8 cellular contexts compared by ENCODE assay signal in the genomic region with DNA sequence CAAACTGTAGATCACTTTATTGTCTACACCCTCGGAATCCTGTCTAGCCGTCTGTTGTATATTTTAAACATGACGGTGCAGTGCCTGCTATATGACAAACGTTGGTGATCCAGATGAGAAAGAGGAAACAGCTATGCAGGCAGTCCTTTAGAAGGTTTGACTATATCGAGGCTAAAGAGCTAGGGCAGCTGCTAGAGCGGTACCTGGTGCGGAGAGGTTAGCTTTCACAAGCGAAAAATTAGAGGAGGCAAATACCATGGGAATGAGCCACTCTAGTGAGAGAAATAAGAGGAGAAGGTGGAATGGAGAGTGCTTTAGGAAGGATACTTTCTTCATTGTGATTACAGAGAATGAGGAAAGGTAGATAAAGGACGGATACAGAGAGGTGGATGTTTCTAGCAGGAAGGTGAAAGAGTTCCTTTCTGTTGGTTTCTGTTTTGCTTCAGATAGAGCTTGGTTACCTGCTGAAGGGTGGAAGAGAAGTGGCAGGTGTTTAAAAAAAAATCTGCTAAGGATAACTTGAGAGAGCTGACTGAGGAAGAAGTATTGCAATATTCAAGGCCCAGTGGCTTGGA. TPM values are rescaled to one million over a fixed set of nuclear protein-coding genes. Genes with fewer than 3 reads are reported as not detected.
A peak's percentile ranks its signal among the peaks of the same experiment; 100 is the strongest.
DNase-seq lines count a peak whose midpoint lies in the region; ATAC-seq and TF ChIP-seq lines count a peak whose summit lies in the region.

No MANE protein-coding gene starts in this region.

- DNase-seq in GM10248 (ENCODE audit: extremely low spot score) (peak; percentile 11), WERI-Rb-1 (no peak), fibroblast of villous mesenchyme (ENCODE audit: low read depth) (no peak), prostate gland (ENCODE audit: low spot score) (peak; percentile 7), hippocampal formation (lab: John Stamatoyannopoulos, UW) (no peak)

- H3K27me3 ChIP-seq in WERI-Rb-1 (ENCODE audit: insufficient read depth, low read depth, severe bottlenecking) = no peaks in the 10 kb centered on the region
- H3K27me3 ChIP-seq in prostate gland (replicated peaks; ENCODE audit: insufficient read depth) = no peaks in the 10 kb centered on the region

- POLR2A ChIA-PET in GM10248 (lab: Yijun Ruan, JAX) = interaction anchor here (1.1 kb wide), 1 partner anchor 346 kb away, joined by 3 read pairs; no protein-coding TSS in a partner anchor

- H3K27ac ChIP-seq in WERI-Rb-1 = peak overlapping the region; percentile 94
- peak overlapping the region; percentile 97 to 99 for H3K27ac ChIP-seq in prostate gland

- CTCF ChIA-PET in GM10248 (lab: Yijun Ruan, JAX) = interaction anchor here (1.0 to 2.0 kb wide), 4 partner anchors 15 to 123 kb away, joined by 4 to 10 read pairs (median 4); no protein-coding TSS in a partner anchor

- intact Hi-C loops in prostate gland (cut with DNase I) = no loop called here

- H3K36me3 ChIP-seq in WERI-Rb-1 = peaks cover 4% of the 10 kb centered on the region; the same call in 1 of the 2 replicates
- no peaks in the 10 kb centered on the region for H3K36me3 ChIP-seq in prostate gland

- peak; percentile 5 for ATAC-seq in HG03439 (IDR thresholded peaks at IDR 0.05; ENCODE audit: unreplicated experiment)
- no peak for ATAC-seq in GM18858 (IDR thresholded peaks at IDR 0.05; ENCODE audit: unreplicated experiment)
- no peak for ATAC-seq in HG02870 (IDR thresholded peaks at IDR 0.05; ENCODE audit: unreplicated experiment)

- WGBS in prostate gland = 5% methylated on average over 9 of the region's 9 CpGs

- H3K4me1 ChIP-seq in prostate gland (replicated peaks) = no peaks in the 10 kb centered on the region

- no peaks in the 10 kb centered on the region for H3K9me3 ChIP-seq in WERI-Rb-1 (ENCODE audit: severe bottlenecking)
- no peaks in the 10 kb centered on the region for H3K9me3 ChIP-seq in prostate gland

- H3K4me3 ChIP-seq in WERI-Rb-1 (ENCODE audit: low read depth, low read length) (peak overlapping the region; percentile 93), fibroblast of villous mesenchyme (ENCODE audit: low read depth, low read length) (peak overlapping the region; percentile 84), prostate gland (peak overlapping the region; percentile 89 to 95)

- TF ChIP-seq CTCF in GM10248 (IDR thresholded peaks at IDR 0.05; ENCODE audit: control extremely low read depth, extremely low read depth, low read depth, missing control alignments) (no peak), WERI-Rb-1 (IDR thresholded peaks at IDR 0.05; ENCODE audit: low read depth, low read length) (no peak), fibroblast of villous mesenchyme (IDR thresholded peaks at IDR 0.05; ENCODE audit: insufficient read depth, low read depth, low read length) (no peak), prostate gland (IDR thresholded peaks at IDR 0.05) (no peak)

- TF ChIP-seq POLR2A in prostate gland (IDR thresholded peaks at IDR 0.05) = no peak

RNA-seq across cellular contexts. Expression of a gene that starts 1.0 kb away (rescaled TPM):
- total RNA-seq in fibroblast of villous mesenchyme = 16.8 and 20.3 TPM in 2 replicates
- 10 to 100 TPM; 14.8 to 30.4 TPM for total RNA-seq in prostate gland

Comparison
In these comparisons a context has a peak if more than half of its experiments do, and no peak if none do; other contexts are left out.
1. DNase-seq: peak in GM10248 (single experiment) and prostate gland (single experiment); none in WERI-Rb-1 (single experiment), fibroblast of villous mesenchyme (single experiment) and hippocampal formation (0 of 2).
2. Peak in every context shown above with its lines, with median percentiles within 50 percentile points of each other: H3K4me3 ChIP-seq.